In the genomic region with DNA sequence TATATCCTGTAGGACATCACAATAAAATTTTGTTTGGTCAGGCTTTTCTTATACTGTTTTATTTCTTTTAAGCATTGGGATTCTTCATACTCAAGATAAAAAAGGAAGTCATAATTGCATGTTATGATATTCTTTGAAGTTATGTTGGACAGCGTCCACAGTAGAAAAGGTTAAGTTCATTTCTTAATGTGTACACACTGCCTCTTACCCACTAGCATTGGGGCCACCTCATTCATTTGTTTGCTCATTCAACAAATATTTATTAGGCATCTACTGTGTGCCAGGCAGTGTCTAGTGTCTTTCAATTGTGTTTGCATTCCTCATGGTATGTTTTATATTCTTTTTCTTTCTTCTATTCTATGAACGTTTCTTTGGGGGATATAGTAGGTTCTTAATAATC, we compare ENCODE assay signal across 2 cellular contexts.
TF ChIP-seq lines count a peak whose summit lies in the region.

No MANE protein-coding gene starts in this region.

TF ChIP-seq in A549, 52 proteins besides CTCF, POLR2A, EP300 and RAD21 (continued from another document):
- peak; percentile 28; the same call in 1 of the 2 replicates for TF ChIP-seq FOSL2 (IDR thresholded peaks at IDR 0.05)
- TF ChIP-seq FOSL2 (CRISPR knock-in tag; IDR thresholded peaks at IDR 0.05), result peak; percentile 55
- TF ChIP-seq CEBPB (IDR thresholded peaks at IDR 0.05), result peak in 1 of 2 experiments; percentile 63; a peak in 1 of 4 replicates
- TF ChIP-seq JUN (IDR thresholded peaks at IDR 0.05), result 0 out of 5 replicates have a peak, but pooled peaks of 1 of the 2 experiments have one; percentile 48
- TF ChIP-seq, protein P1, sequence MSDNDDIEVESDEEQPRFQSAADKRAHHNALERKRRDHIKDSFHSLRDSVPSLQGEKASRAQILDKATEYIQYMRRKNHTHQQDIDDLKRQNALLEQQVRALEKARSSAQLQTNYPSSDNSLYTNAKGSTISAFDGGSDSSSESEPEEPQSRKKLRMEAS (IDR thresholded peaks at IDR 0.05), result peak; percentile 20; the same call in 1 of the 2 replicates
- TF ChIP-seq, protein P2, sequence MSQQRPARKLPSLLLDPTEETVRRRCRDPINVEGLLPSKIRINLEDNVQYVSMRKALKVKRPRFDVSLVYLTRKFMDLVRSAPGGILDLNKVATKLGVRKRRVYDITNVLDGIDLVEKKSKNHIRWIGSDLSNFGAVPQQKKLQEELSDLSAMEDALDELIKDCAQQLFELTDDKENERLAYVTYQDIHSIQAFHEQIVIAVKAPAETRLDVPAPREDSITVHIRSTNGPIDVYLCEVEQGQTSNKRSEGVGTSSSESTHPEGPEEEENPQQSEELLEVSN (IDR thresholded peaks at IDR 0.05; ENCODE audit: borderline replicate concordance, low read depth), result no peak
- no peak for TF ChIP-seq MAFK (IDR thresholded peaks at IDR 0.05; ENCODE audit: partially characterized antibody)
- TF ChIP-seq, protein P3, sequence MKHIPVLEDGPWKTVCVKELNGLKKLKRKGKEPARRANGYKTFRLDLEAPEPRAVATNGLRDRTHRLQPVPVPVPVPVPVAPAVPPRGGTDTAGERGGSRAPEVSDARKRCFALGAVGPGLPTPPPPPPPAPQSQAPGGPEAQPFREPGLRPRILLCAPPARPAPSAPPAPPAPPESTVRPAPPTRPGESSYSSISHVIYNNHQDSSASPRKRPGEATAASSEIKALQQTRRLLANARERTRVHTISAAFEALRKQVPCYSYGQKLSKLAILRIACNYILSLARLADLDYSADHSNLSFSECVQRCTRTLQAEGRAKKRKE (CRISPR knock-in tag; IDR thresholded peaks at IDR 0.05; ENCODE audit: low read depth), result no peak
TF ChIP-seq in A549: peak in this region for 6.

TF ChIP-seq in HEK293, 187 proteins besides CTCF, POLR2A, EP300 and RAD21 (continued from another document):
- no peak for TF ChIP-seq ZNF600 (tag by site-specific recombination; IDR thresholded peaks at IDR 0.05)
- TF ChIP-seq, protein P4, sequence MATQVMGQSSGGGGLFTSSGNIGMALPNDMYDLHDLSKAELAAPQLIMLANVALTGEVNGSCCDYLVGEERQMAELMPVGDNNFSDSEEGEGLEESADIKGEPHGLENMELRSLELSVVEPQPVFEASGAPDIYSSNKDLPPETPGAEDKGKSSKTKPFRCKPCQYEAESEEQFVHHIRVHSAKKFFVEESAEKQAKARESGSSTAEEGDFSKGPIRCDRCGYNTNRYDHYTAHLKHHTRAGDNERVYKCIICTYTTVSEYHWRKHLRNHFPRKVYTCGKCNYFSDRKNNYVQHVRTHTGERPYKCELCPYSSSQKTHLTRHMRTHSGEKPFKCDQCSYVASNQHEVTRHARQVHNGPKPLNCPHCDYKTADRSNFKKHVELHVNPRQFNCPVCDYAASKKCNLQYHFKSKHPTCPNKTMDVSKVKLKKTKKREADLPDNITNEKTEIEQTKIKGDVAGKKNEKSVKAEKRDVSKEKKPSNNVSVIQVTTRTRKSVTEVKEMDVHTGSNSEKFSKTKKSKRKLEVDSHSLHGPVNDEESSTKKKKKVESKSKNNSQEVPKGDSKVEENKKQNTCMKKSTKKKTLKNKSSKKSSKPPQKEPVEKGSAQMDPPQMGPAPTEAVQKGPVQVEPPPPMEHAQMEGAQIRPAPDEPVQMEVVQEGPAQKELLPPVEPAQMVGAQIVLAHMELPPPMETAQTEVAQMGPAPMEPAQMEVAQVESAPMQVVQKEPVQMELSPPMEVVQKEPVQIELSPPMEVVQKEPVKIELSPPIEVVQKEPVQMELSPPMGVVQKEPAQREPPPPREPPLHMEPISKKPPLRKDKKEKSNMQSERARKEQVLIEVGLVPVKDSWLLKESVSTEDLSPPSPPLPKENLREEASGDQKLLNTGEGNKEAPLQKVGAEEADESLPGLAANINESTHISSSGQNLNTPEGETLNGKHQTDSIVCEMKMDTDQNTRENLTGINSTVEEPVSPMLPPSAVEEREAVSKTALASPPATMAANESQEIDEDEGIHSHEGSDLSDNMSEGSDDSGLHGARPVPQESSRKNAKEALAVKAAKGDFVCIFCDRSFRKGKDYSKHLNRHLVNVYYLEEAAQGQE (tag by site-specific recombination; IDR thresholded peaks at IDR 0.05), result peak; percentile 68
